Comparison of ENCODE assay signal across 20 cellular contexts in the genomic region with DNA sequence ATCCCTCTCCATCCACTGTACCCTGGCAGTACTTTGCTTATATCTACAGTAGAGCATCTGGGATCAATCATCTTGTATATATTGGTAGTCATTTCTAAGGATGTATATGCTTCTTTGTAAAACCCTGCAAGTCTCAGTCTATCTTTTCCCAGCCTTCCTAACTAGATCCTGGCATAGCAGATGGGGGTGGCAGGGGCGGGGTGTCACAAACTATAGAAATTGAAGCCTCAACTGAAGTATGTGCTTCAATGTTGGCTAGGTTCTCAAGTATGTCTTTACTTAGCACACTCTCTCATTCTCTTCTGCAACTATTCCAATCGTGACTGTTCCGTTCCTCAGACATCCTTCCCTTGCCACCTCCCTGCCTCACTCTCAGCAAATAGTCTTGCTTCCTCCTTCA.
"Had no signal": no experiment of that assay in that cellular context is flagged by ENCODE, and none has a peak within 500 bp of the region (broad histone marks: within the 10 kb centered on the region; RNA-seq: fewer than 3 reads in every experiment).

No MANE protein-coding gene starts in this region.

- DNase-seq: dermis blood vessel endothelial cell; effector CD8-positive, alpha-beta T cell; effector memory CD8-positive, alpha-beta T cell; endodermal cell; erythroblast; esophagus squamous epithelium; foreskin keratinocyte; heart left ventricle; immature natural killer cell; islet precursor cell; kidney; kidney glomerular epithelial cell; left colon; left ventricle myocardium superior; lower lobe of right lung; midbrain had no signal

- H3K79me2 ChIP-seq: hepatocyte had no signal

- H3K27me3 ChIP-seq: esophagus squamous epithelium, foreskin keratinocyte, gastroesophageal sphincter, heart left ventricle, hepatocyte had no signal

- H3K36me3 ChIP-seq: esophagus squamous epithelium, gastroesophageal sphincter, heart left ventricle, lower lobe of right lung had no signal

- H3K4me1 ChIP-seq: esophagus squamous epithelium, foreskin keratinocyte, lower lobe of right lung had no signal

- H3K4me3 ChIP-seq: coronary artery, esophagus squamous epithelium, gastroesophageal sphincter, heart left ventricle, hepatocyte, lower lobe of right lung had no signal

- H3K9me3 ChIP-seq: esophagus squamous epithelium, gastroesophageal sphincter, heart left ventricle, lower lobe of right lung had no signal

- H2AFZ ChIP-seq: hepatocyte had no signal

- H3K27ac ChIP-seq: coronary artery, epithelial cell of prostate, esophagus squamous epithelium, foreskin keratinocyte, gastroesophageal sphincter, heart left ventricle, hepatocyte, lower lobe of right lung had no signal

- H3K4me2 ChIP-seq: hepatocyte had no signal
